ENCODE assay signal across 8 cellular contexts in genomic region chr15:43826508-43827286, GRCh38. TPM values are rescaled to one million over a fixed set of nuclear protein-coding genes. Genes with fewer than 3 reads are reported as not detected.
DNase-seq lines count a peak whose midpoint lies in the region; ATAC-seq and TF ChIP-seq lines count a peak whose summit lies in the region.
"Not testable (repeated sequence)": the region's sequence is repeated elsewhere in the genome, so short reads cannot be mapped to it uniquely, and the experiment has no call there.

TSS of gene WDR76 (plus strand) at chr15:43827002. CDS start at chr15:43827033, 31 bp downstream.

- ATAC-seq in HG02571 (IDR thresholded peaks at IDR 0.05; ENCODE audit: unreplicated experiment) (peak; percentile 59), gastroesophageal sphincter (peak; percentile 85)
- ATAC-seq in stimulated activated naive CD8-positive, alpha-beta T cell treated with anti-CD3 and anti-CD28 coated beads, Interleukin-15, amount 100 ng/mL, for 72 hours, result peak; percentile 82

- H3K27ac Mint-ChIP-seq in activated naive CD4-positive, alpha-beta T cell treated with anti-CD3 and anti-CD28 coated beads for 36 hours, result peak within 1 kb of the TSS; percentile 98
- H3K27ac Mint-ChIP-seq in stimulated activated naive CD8-positive, alpha-beta T cell treated with anti-CD3 and anti-CD28 coated beads, Interleukin-15, amount 100 ng/mL, for 72 hours, result peak within 1 kb of the TSS; percentile 95 to 96

- peaks cover 34% of the 10 kb centered on the region for H3K36me3 Mint-ChIP-seq in activated naive CD4-positive, alpha-beta T cell treated with anti-CD3 and anti-CD28 coated beads for 36 hours (ENCODE audit: low read depth)

- intact Hi-C loops in activated naive CD4-positive, alpha-beta T cell treated with anti-CD3 and anti-CD28 coated beads for 36 hours (cut with micrococcal nuclease), result loop anchor here (1.0 to 10.0 kb wide), 6 partner anchors 49 to 1578 kb away; partner anchors contain the start of genes B2M, EIF3J, FRMD5 and PATL2

- H3K9me3 ChIP-seq in gastroesophageal sphincter; neuron (ENCODE audit: low read length): not testable (repeated sequence)

- H3K9me3 Mint-ChIP-seq in activated naive CD4-positive, alpha-beta T cell treated with anti-CD3 and anti-CD28 coated beads for 36 hours; stimulated activated naive CD8-positive, alpha-beta T cell treated with anti-CD3 and anti-CD28 coated beads, Interleukin-15, amount 100 ng/mL, for 72 hours: not testable (repeated sequence)

- H3K27ac ChIP-seq in gastroesophageal sphincter, result peak within 1 kb of the TSS; percentile 51 to 84 (median 83)

- H3K4me3 ChIP-seq in gastroesophageal sphincter (peak within 1 kb of the TSS; percentile 45 to 61), neuron (ENCODE audit: low read length) (peak within 1 kb of the TSS; percentile 48)

- 5 to 10% methylated on average over 3 to 5 of the region's 46 CpGs for WGBS in gastroesophageal sphincter (ENCODE audit: low coverage in 1 of 2), 2 donors

- H2AFZ ChIP-seq in neuron (ENCODE audit: low read depth, low read length), result peak within 1 kb of the TSS; percentile 50

- not testable (repeated sequence) for H3K27me3 ChIP-seq in gastroesophageal sphincter; neuron (ENCODE audit: insufficient read depth, low read length)

- not testable (repeated sequence) for TF ChIP-seq POLR2A in gastroesophageal sphincter (IDR thresholded peaks at IDR 0.05)

- TF ChIP-seq CTCF in gastroesophageal sphincter (IDR thresholded peaks at IDR 0.05), result peak in 1 of 4 experiments; percentile 31

- peak; percentile 93 for DNase-seq in ELR (ENCODE audit: low read depth)
- DNase-seq in NCI-H1105 (lab: John Stamatoyannopoulos, UW), result peak; percentile 59
- DNase-seq in SKM-1 (lab: John Stamatoyannopoulos, UW; ENCODE audit: unreplicated experiment), result peak; percentile 93
- DNase-seq in activated naive CD4-positive, alpha-beta T cell treated with anti-CD3 and anti-CD28 coated beads for 36 hours, result peak; percentile 89
- peak; percentile 73 to 85 for DNase-seq in stimulated activated naive CD8-positive, alpha-beta T cell treated with anti-CD3 and anti-CD28 coated beads, Interleukin-15, amount 100 ng/mL, for 72 hours

- peaks cover 52% of the 10 kb centered on the region for H3K4me1 Mint-ChIP-seq in activated naive CD4-positive, alpha-beta T cell treated with anti-CD3 and anti-CD28 coated beads for 36 hours (ENCODE audit: low read depth)
- peaks cover 79% of the 10 kb centered on the region for H3K4me1 Mint-ChIP-seq in stimulated activated naive CD8-positive, alpha-beta T cell treated with anti-CD3 and anti-CD28 coated beads, Interleukin-15, amount 100 ng/mL, for 72 hours

- CTCF ChIA-PET in activated naive CD4-positive, alpha-beta T cell treated with anti-CD3 and anti-CD28 coated beads for 36 hours (lab: Charles Lee), result interaction anchor here (1.0 to 2.1 kb wide), 4 partner anchors 17 to 77 kb away, joined by 3 to 6 read pairs (median 4); partner anchors contain the start of gene ELL3

- peaks cover 4 to 54% (median 15%) of the 10 kb centered on the region in 3 donors for H3K4me1 ChIP-seq in gastroesophageal sphincter
- peaks cover 16% of the 10 kb centered on the region for H3K4me1 ChIP-seq in neuron (ENCODE audit: insufficient read depth, low read length)

- not testable (repeated sequence) for H3K36me3 ChIP-seq in gastroesophageal sphincter; neuron (ENCODE audit: insufficient read depth, low read length)

- H3K4me3 Mint-ChIP-seq in activated naive CD4-positive, alpha-beta T cell treated with anti-CD3 and anti-CD28 coated beads for 36 hours, result peak within 1 kb of the TSS; percentile 95
- peak within 1 kb of the TSS; percentile 91 to 93 for H3K4me3 Mint-ChIP-seq in stimulated activated naive CD8-positive, alpha-beta T cell treated with anti-CD3 and anti-CD28 coated beads, Interleukin-15, amount 100 ng/mL, for 72 hours

- H3K27me3 Mint-ChIP-seq in activated naive CD4-positive, alpha-beta T cell treated with anti-CD3 and anti-CD28 coated beads for 36 hours (ENCODE audit: low read depth); stimulated activated naive CD8-positive, alpha-beta T cell treated with anti-CD3 and anti-CD28 coated beads, Interleukin-15, amount 100 ng/mL, for 72 hours: not testable (repeated sequence)

- not testable (repeated sequence) for TF ChIP-seq EP300 in gastroesophageal sphincter (IDR thresholded peaks at IDR 0.05)

RNA-seq across cellular contexts. Expression of gene WDR76, which starts in this region (rescaled TPM):
- total RNA-seq in activated naive CD4-positive, alpha-beta T cell treated with anti-CD3 and anti-CD28 coated beads for 36 hours, result 10 to 100 TPM; 82.4 to 94.0 TPM
- total RNA-seq in gastroesophageal sphincter, result 10 to 100 TPM in 2 of 4 donors, 1 to 10 TPM in 2; 6.4 to 11.4 (median 10.1) TPM

Comparison
In these comparisons a context has a peak if more than half of its experiments do, and no peak if none do; other contexts are left out.
1. Peak in every context shown above with its lines: DNase-seq, ATAC-seq, H3K4me3 ChIP-seq and H3K27ac ChIP-seq.
2. RNA of gene WDR76 (total RNA-seq): 82.4 to 94.0 TPM in activated naive CD4-positive, alpha-beta T cell treated with anti-CD3 and anti-CD28 coated beads for 36 hours; 6.4 to 11.4 TPM in gastroesophageal sphincter; every median in the first group is over 4 times any median in the second.